13 cellular contexts compared by ENCODE assay signal in the genomic region with DNA sequence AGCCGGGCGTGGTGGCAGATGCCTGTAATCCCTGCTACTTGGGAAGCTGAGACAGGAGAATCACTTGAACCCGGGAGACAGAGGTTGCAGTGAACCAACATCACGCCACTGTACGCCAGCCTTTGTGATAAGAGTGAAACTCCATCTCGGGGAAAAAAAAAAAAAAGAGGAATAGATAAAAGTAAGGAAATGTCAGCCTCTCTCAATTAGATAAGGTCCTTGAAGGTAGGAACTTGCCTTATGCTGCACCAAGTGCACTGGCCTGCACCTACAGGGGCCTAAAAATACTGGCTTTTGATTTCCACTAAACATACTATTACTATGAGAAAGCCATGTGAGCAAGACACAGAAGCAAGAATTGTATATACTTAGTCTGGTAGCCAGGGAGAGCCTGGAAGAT.
"Had no signal": no experiment of that assay in that cellular context is flagged by ENCODE, and none has a peak within 500 bp of the region (broad histone marks: within the 10 kb centered on the region; RNA-seq: fewer than 3 reads in every experiment).

No MANE protein-coding gene starts in this region.

- H3K4me3 Mint-ChIP-seq: activated naive CD8-positive, alpha-beta T cell treated with anti-CD3 and anti-CD28 coated beads for 36 hours; central memory CD8-positive, alpha-beta T cell; nephron progenitor cell; T-helper 2 cell treated with Interferon-gamma antibody and Interleukin-4, amounts not matched to agents 5 μg/mL and 100 μg/mL, for 36 hours had no signal

- H3K27me3 Mint-ChIP-seq: activated naive CD8-positive, alpha-beta T cell treated with anti-CD3 and anti-CD28 coated beads for 36 hours; brain; central memory CD8-positive, alpha-beta T cell had no signal

- DNase-seq: activated CD4-positive, alpha-beta T cell treated with anti-CD3 and anti-CD28 coated beads, Interleukin-2, amount 50 U/mL, for 1 hour; activated CD4-positive, CD25-positive, alpha-beta regulatory T cell; activated CD8-positive, alpha-beta memory T cell treated with anti-CD3 and anti-CD28 coated beads for 24 hours; activated naive CD8-positive, alpha-beta T cell treated with anti-CD3 and anti-CD28 coated beads for 36 hours; amygdala; effector CD8-positive, alpha-beta T cell; nephron progenitor cell; sigmoid colon; stimulated activated CD4-positive, alpha-beta T cell treated with anti-CD3 and anti-CD28 coated beads, Interleukin-1b, Interleukin-23, amount 100 ng/mL, for 48 hours had no signal

- H3K27ac Mint-ChIP-seq: activated naive CD8-positive, alpha-beta T cell treated with anti-CD3 and anti-CD28 coated beads for 36 hours; T-helper 2 cell treated with Interferon-gamma antibody and Interleukin-4, amounts not matched to agents 5 μg/mL and 100 μg/mL, for 36 hours had no signal

- H3K36me3 ChIP-seq: sigmoid colon, tibial nerve had no signal

- H3K9me3 Mint-ChIP-seq: activated naive CD8-positive, alpha-beta T cell treated with anti-CD3 and anti-CD28 coated beads for 36 hours; central memory CD8-positive, alpha-beta T cell; nephron progenitor cell; T-helper 2 cell treated with Interferon-gamma antibody and Interleukin-4, amounts not matched to agents 5 μg/mL and 100 μg/mL, for 36 hours had no signal

- H3K27me3 ChIP-seq: sigmoid colon, tibial nerve had no signal

- H3K4me3 ChIP-seq: sigmoid colon, tibial nerve had no signal

- H3K9me3 ChIP-seq: sigmoid colon, tibial nerve had no signal
